8 cellular contexts compared by ENCODE assay signal in the genomic region with DNA sequence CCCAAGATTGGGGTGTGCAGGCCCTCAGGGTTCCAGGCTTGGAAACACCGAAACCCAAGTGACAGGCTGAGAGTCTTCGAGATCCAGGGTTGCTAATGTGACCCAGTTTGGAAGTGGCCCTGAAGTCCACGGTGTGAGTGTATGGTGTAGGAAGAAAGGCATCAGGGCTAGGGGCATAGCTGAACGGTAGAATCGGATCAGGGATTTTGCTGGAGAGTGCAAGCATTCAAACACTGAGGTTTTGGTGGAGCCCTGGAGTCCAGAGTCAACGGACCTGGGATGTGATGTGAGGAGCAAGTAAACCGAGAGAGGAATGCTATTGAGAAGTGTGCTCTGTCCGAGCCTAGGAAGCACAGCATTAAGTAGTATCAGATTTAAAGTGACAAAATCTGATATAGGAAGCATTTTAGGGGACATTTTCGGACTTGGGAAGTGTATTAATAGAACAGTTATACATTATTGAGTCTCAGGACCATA. TPM values are rescaled to one million over a fixed set of nuclear protein-coding genes. Genes with fewer than 3 reads are reported as not detected.
DNase-seq lines count a peak whose midpoint lies in the region; ATAC-seq lines count a peak whose summit lies in the region.

No MANE protein-coding gene starts in this region.

- peak overlapping the region; percentile 96 for H3K27ac Mint-ChIP-seq in activated naive CD8-positive, alpha-beta T cell treated with anti-CD3 and anti-CD28 coated beads for 36 hours

- peak overlapping the region; percentile 67 for H3K4me3 ChIP-seq in HUES48 (ENCODE audit: low read depth, low read length)
- H3K4me3 ChIP-seq in iPS-15b (ENCODE audit: low read depth, low read length): peak overlapping the region; percentile 80
- peak overlapping the region; percentile 86 for H3K4me3 ChIP-seq in skeletal muscle cell (ENCODE audit: low read depth, low read length)

- peaks cover 1% of the 10 kb centered on the region for H3K9me3 Mint-ChIP-seq in activated naive CD8-positive, alpha-beta T cell treated with anti-CD3 and anti-CD28 coated beads for 36 hours

- H3K27me3 ChIP-seq in HUES48 (ENCODE audit: control insufficient read depth, insufficient read depth, low read length): no peaks in the 10 kb centered on the region
- no peaks in the 10 kb centered on the region for H3K27me3 ChIP-seq in iPS-15b (ENCODE audit: control insufficient read depth, insufficient read depth, low read length)

- peaks cover 37% of the 10 kb centered on the region for H3K36me3 Mint-ChIP-seq in activated naive CD8-positive, alpha-beta T cell treated with anti-CD3 and anti-CD28 coated beads for 36 hours

- H3K36me3 ChIP-seq in HUES48 (ENCODE audit: control insufficient read depth, insufficient read depth, low read length) (0 out of 2 replicates have a peak, but pooled peaks cover 3% of the 10 kb centered on the region), iPS-15b (ENCODE audit: control insufficient read depth, insufficient read depth, low read length) (no peaks in the 10 kb centered on the region)

- H3K27me3 Mint-ChIP-seq in activated naive CD8-positive, alpha-beta T cell treated with anti-CD3 and anti-CD28 coated beads for 36 hours: no peaks in the 10 kb centered on the region

- DNase-seq in GM03348 (ENCODE audit: low spot score) (peak; percentile 14), skeletal muscle cell (ENCODE audit: low read depth) (no peak), DMS114 treated with DMSO at 0.1 percent for 48 hours (lab: John Stamatoyannopoulos, UW; ENCODE audit: unreplicated experiment) (no peak), mesenteric fat pad (ENCODE audit: low spot score) (no peak)
- DNase-seq in activated naive CD8-positive, alpha-beta T cell treated with anti-CD3 and anti-CD28 coated beads for 36 hours: no peak

- H3K4me3 Mint-ChIP-seq in activated naive CD8-positive, alpha-beta T cell treated with anti-CD3 and anti-CD28 coated beads for 36 hours: peak overlapping the region; percentile 96

- H3K4me1 ChIP-seq in HUES48 (ENCODE audit: control insufficient read depth, insufficient read depth, low read length): peaks cover 30% of the 10 kb centered on the region
- peaks cover 12% of the 10 kb centered on the region for H3K4me1 ChIP-seq in iPS-15b (ENCODE audit: control insufficient read depth, insufficient read depth, low read length)

- no peak for ATAC-seq in HG02588 (IDR thresholded peaks at IDR 0.05; ENCODE audit: unreplicated experiment)

- H3K9me3 ChIP-seq in HUES48 (ENCODE audit: control insufficient read depth, insufficient read depth, low read length) (no peaks in the 10 kb centered on the region), iPS-15b (ENCODE audit: control insufficient read depth, insufficient read depth, low read length) (no peaks in the 10 kb centered on the region)

- H3K9ac ChIP-seq in HUES48 (ENCODE audit: low read depth, low read length) (peak overlapping the region; percentile 100), iPS-15b (ENCODE audit: low read depth, low read length) (peak overlapping the region; percentile 74)

- peaks cover 50% of the 10 kb centered on the region for H3K4me1 Mint-ChIP-seq in activated naive CD8-positive, alpha-beta T cell treated with anti-CD3 and anti-CD28 coated beads for 36 hours

- peak overlapping the region; percentile 100 for H3K27ac ChIP-seq in HUES48 (ENCODE audit: low read depth, low read length)

RNA-seq across cellular contexts. Expression of gene NFYC, which starts 1.0 kb away (rescaled TPM):
- 10 to 100 TPM; 58.2 to 59.0 TPM for total RNA-seq in activated naive CD8-positive, alpha-beta T cell treated with anti-CD3 and anti-CD28 coated beads for 36 hours
- 36.4 TPM for total RNA-seq in mesenteric fat pad

RNA-seq across cellular contexts. Expression of gene RIMS3, which starts 27.0 kb away (rescaled TPM):
- 1 to 10 TPM; 1.1 to 1.9 TPM for total RNA-seq in activated naive CD8-positive, alpha-beta T cell treated with anti-CD3 and anti-CD28 coated beads for 36 hours
- 1.2 TPM for total RNA-seq in mesenteric fat pad
